12 cellular contexts compared by ENCODE assay signal in genomic region chr11:96331556-96332168, GRCh38. TPM values are rescaled to one million over a fixed set of nuclear protein-coding genes. Genes with fewer than 3 reads are reported as not detected.
A peak's percentile ranks its signal among the peaks of the same experiment; 100 is the strongest.
DNase-seq lines count a peak whose midpoint lies in the region; ATAC-seq and TF ChIP-seq lines count a peak whose summit lies in the region.
"Had no signal": no experiment of that assay in that cellular context is flagged by ENCODE, and none has a peak within 500 bp of the region (broad histone marks: within the 10 kb centered on the region; RNA-seq: fewer than 3 reads in every experiment).

No MANE protein-coding gene starts in this region.

- H3K9me3 Mint-ChIP-seq in activated CD8-positive, alpha-beta T cell treated with anti-CD3 and anti-CD28 coated beads for 36 hours, result no peaks in the 10 kb centered on the region
- H3K9me3 Mint-ChIP-seq in activated CD8-positive, alpha-beta T cell treated with anti-CD3 and anti-CD28 coated beads, Interleukin-2, amount 10 ng/mL, durations not matched to agents 7 days and 5 days (ENCODE audit: insufficient read depth), result no peaks in the 10 kb centered on the region
- no peaks in the 10 kb centered on the region for H3K9me3 Mint-ChIP-seq in WTC11
- H3K9me3 Mint-ChIP-seq in stimulated activated naive B cell treated with anti-CD40 and anti-IgM and Interleukin-4, amounts not matched to agents 10 μg/mL and 1 μg/mL and 100 μg/mL, for 72 hours, result peaks cover 0 to 1% of the 10 kb centered on the region in 2 donors

- no peak for ATAC-seq in activated CD8-positive, alpha-beta T cell treated with anti-CD3 and anti-CD28 coated beads for 36 hours
- ATAC-seq in activated CD8-positive, alpha-beta T cell treated with anti-CD3 and anti-CD28 coated beads, Interleukin-2, amount 10 ng/mL, durations not matched to agents 7 days and 5 days, result no peak
- ATAC-seq in WTC11, result no peak
- ATAC-seq in left lung, result peak; percentile 18
- ATAC-seq in stimulated activated naive B cell treated with anti-CD40 and anti-IgM and Interleukin-4, amounts not matched to agents 10 μg/mL and 1 μg/mL and 100 μg/mL, for 72 hours (replicated peaks), result peak; percentile 33 to 75

- H3K4me3 ChIP-seq in left lung, result no peak overlapping the region
- H3K4me3 ChIP-seq in H7 (ENCODE audit: insufficient read depth, low read depth, low read length), result no peak overlapping the region
- H3K4me3 ChIP-seq: thoracic aorta had no signal

- H3K27me3 Mint-ChIP-seq in activated CD8-positive, alpha-beta T cell treated with anti-CD3 and anti-CD28 coated beads for 36 hours, result no peaks in the 10 kb centered on the region
- H3K27me3 Mint-ChIP-seq in activated CD8-positive, alpha-beta T cell treated with anti-CD3 and anti-CD28 coated beads, Interleukin-2, amount 10 ng/mL, durations not matched to agents 7 days and 5 days (ENCODE audit: low read depth), result no peaks in the 10 kb centered on the region
- H3K27me3 Mint-ChIP-seq in WTC11 (ENCODE audit: low read depth), result no peaks in the 10 kb centered on the region
- H3K27me3 Mint-ChIP-seq in stimulated activated naive B cell treated with anti-CD40 and anti-IgM and Interleukin-4, amounts not matched to agents 10 μg/mL and 1 μg/mL and 100 μg/mL, for 72 hours, result no peaks in the 10 kb centered on the region

- no peak for TF ChIP-seq CTCF in activated CD8-positive, alpha-beta T cell treated with anti-CD3 and anti-CD28 coated beads for 36 hours (IDR thresholded peaks at IDR 0.05)
- no peak for TF ChIP-seq CTCF in WTC11 (IDR thresholded peaks at IDR 0.05)
- TF ChIP-seq CTCF in left lung (IDR thresholded peaks at IDR 0.05), result no peak

- H3K9me3 ChIP-seq in left lung, result no peaks in the 10 kb centered on the region
- H3K9me3 ChIP-seq: thoracic aorta had no signal

- POLR2A ChIA-PET in activated CD8-positive, alpha-beta T cell treated with anti-CD3 and anti-CD28 coated beads for 36 hours (lab: Charles Lee), result interaction anchor here (0.6 to 1.6 kb wide), 5 partner anchors 13 to 117 kb away, joined by 3 to 5 read pairs (median 3); no protein-coding TSS in a partner anchor
- POLR2A ChIA-PET in activated CD8-positive, alpha-beta T cell treated with anti-CD3 and anti-CD28 coated beads, Interleukin-2, amount 10 ng/mL, durations not matched to agents 7 days and 5 days (lab: Charles Lee), result interaction anchor here (0.6 to 0.7 kb wide), 2 partner anchors 16 to 37 kb away, joined by 3 to 5 read pairs; no protein-coding TSS in a partner anchor
- POLR2A ChIA-PET in WTC11 (lab: Charles Lee), result interaction anchor here (0.7 to 1.1 kb wide), 3 partner anchors 10 to 89 kb away, joined by 3 to 5 read pairs (median 3); partner anchors contain the start of gene MAML2

- no peaks in the 10 kb centered on the region for H3K36me3 ChIP-seq in left lung
- H3K36me3 ChIP-seq in H7 (replicated peaks; ENCODE audit: control insufficient read depth, insufficient read depth, low read length), result no peaks in the 10 kb centered on the region
- H3K36me3 ChIP-seq: thoracic aorta had no signal

- peak overlapping the region; percentile 57 for H3K27ac Mint-ChIP-seq in activated CD8-positive, alpha-beta T cell treated with anti-CD3 and anti-CD28 coated beads for 36 hours
- no peak overlapping the region for H3K27ac Mint-ChIP-seq in activated CD8-positive, alpha-beta T cell treated with anti-CD3 and anti-CD28 coated beads, Interleukin-2, amount 10 ng/mL, durations not matched to agents 7 days and 5 days
- H3K27ac Mint-ChIP-seq in WTC11, result peak overlapping the region; percentile 89
- no peak overlapping the region for H3K27ac Mint-ChIP-seq in stimulated activated naive B cell treated with anti-CD40 and anti-IgM and Interleukin-4, amounts not matched to agents 10 μg/mL and 1 μg/mL and 100 μg/mL, for 72 hours

- CTCF ChIA-PET in activated CD8-positive, alpha-beta T cell treated with anti-CD3 and anti-CD28 coated beads for 36 hours (lab: Charles Lee), result interaction anchor here (0.8 to 4.1 kb wide), 4 partner anchors 11 to 143 kb away, joined by 3 to 26 read pairs (median 3); partner anchors contain the start of gene MAML2
- CTCF ChIA-PET in activated CD8-positive, alpha-beta T cell treated with anti-CD3 and anti-CD28 coated beads, Interleukin-2, amount 10 ng/mL, durations not matched to agents 7 days and 5 days (lab: Charles Lee), result interaction anchor here (0.9 to 4.0 kb wide), 3 partner anchors 10 to 496 kb away, joined by 3 to 51 read pairs (median 4); partner anchors contain the start of gene MAML2
- CTCF ChIA-PET in WTC11 (lab: Charles Lee), result interaction anchor here (0.8 to 3.3 kb wide), 4 partner anchors 10 to 65 kb away, joined by 3 to 37 read pairs (median 3); partner anchors contain the start of gene MAML2

- peaks cover 76% of the 10 kb centered on the region for H3K4me1 Mint-ChIP-seq in activated CD8-positive, alpha-beta T cell treated with anti-CD3 and anti-CD28 coated beads for 36 hours (ENCODE audit: low read depth)
- H3K4me1 Mint-ChIP-seq in activated CD8-positive, alpha-beta T cell treated with anti-CD3 and anti-CD28 coated beads, Interleukin-2, amount 10 ng/mL, durations not matched to agents 7 days and 5 days (ENCODE audit: low read depth), result peaks cover 60% of the 10 kb centered on the region
- peaks cover 76% of the 10 kb centered on the region for H3K4me1 Mint-ChIP-seq in WTC11
- peaks cover 36 to 57% of the 10 kb centered on the region in 2 donors for H3K4me1 Mint-ChIP-seq in stimulated activated naive B cell treated with anti-CD40 and anti-IgM and Interleukin-4, amounts not matched to agents 10 μg/mL and 1 μg/mL and 100 μg/mL, for 72 hours

- intact Hi-C loops in activated CD8-positive, alpha-beta T cell treated with anti-CD3 and anti-CD28 coated beads for 36 hours (cut with micrococcal nuclease), result no loop called here
- intact Hi-C loops in left lung (cut with DNase I), result no loop called here

- DNase-seq in activated CD8-positive, alpha-beta T cell treated with anti-CD3 and anti-CD28 coated beads for 36 hours, result no peak
- DNase-seq in activated CD8-positive, alpha-beta T cell treated with anti-CD3 and anti-CD28 coated beads, Interleukin-2, amount 10 ng/mL, durations not matched to agents 7 days and 5 days, result no peak
- no peak for DNase-seq in WTC11 (ENCODE audit: low spot score)
- peak; percentile 65 to 75 for DNase-seq in left lung
- no peak for DNase-seq in stimulated activated naive B cell treated with anti-CD40 and anti-IgM and Interleukin-4, amounts not matched to agents 10 μg/mL and 1 μg/mL and 100 μg/mL, for 72 hours
- DNase-seq in H7, result no peak
- no peak for DNase-seq in NCI-H1417 treated with DMSO at 0.1 percent for 48 hours (lab: John Stamatoyannopoulos, UW)
- DNase-seq in NCI-H1105 treated with DMSO at 0.1 percent for 48 hours (lab: John Stamatoyannopoulos, UW), result no peak
- DNase-seq: effector CD4-positive, alpha-beta T cell; NCI-H187 treated with DMSO at 0.1 percent for 48 hours; stimulated activated CD4-positive, alpha-beta T cell treated with anti-CD3 and anti-CD28 coated beads, Interleukin-4, amount 100 ng/mL, for 4 hours had no signal

- H3K36me3 Mint-ChIP-seq in activated CD8-positive, alpha-beta T cell treated with anti-CD3 and anti-CD28 coated beads for 36 hours (ENCODE audit: low read depth), result peaks cover 44% of the 10 kb centered on the region
- peaks cover 43% of the 10 kb centered on the region for H3K36me3 Mint-ChIP-seq in activated CD8-positive, alpha-beta T cell treated with anti-CD3 and anti-CD28 coated beads, Interleukin-2, amount 10 ng/mL, durations not matched to agents 7 days and 5 days (ENCODE audit: low read depth)
- H3K36me3 Mint-ChIP-seq in WTC11, result 0 out of 2 replicates have a peak, but pooled peaks cover 3% of the 10 kb centered on the region
- peaks cover 10 to 22% of the 10 kb centered on the region in 2 donors for H3K36me3 Mint-ChIP-seq in stimulated activated naive B cell treated with anti-CD40 and anti-IgM and Interleukin-4, amounts not matched to agents 10 μg/mL and 1 μg/mL and 100 μg/mL, for 72 hours

- H3K27me3 ChIP-seq in left lung (no peaks in the 10 kb centered on the region), H7 (ENCODE audit: control insufficient read depth, insufficient read depth, low read length) (no peaks in the 10 kb centered on the region)

- H3K27ac ChIP-seq in left lung, result peak overlapping the region; percentile 42 to 45

- H3K4me3 Mint-ChIP-seq in activated CD8-positive, alpha-beta T cell treated with anti-CD3 and anti-CD28 coated beads for 36 hours, result no peak overlapping the region
- H3K4me3 Mint-ChIP-seq in activated CD8-positive, alpha-beta T cell treated with anti-CD3 and anti-CD28 coated beads, Interleukin-2, amount 10 ng/mL, durations not matched to agents 7 days and 5 days, result no peak overlapping the region
- no peak overlapping the region; the same call in 1 of the 2 replicates for H3K4me3 Mint-ChIP-seq in WTC11
- no peak overlapping the region for H3K4me3 Mint-ChIP-seq in stimulated activated naive B cell treated with anti-CD40 and anti-IgM and Interleukin-4, amounts not matched to agents 10 μg/mL and 1 μg/mL and 100 μg/mL, for 72 hours

- peaks cover 55 to 83% of the 10 kb centered on the region in 2 donors for H3K4me1 ChIP-seq in left lung

TF ChIP-seq in WTC11, 78 proteins besides CTCF, POLR2A, EP300 and RAD21 (continues in another document):
- TF ChIP-seq SMAD3 (CRISPR knock-in tag; IDR thresholded peaks at IDR 0.05; ENCODE audit: borderline replicate concordance) (no peak), NFE2L1 (CRISPR knock-in tag; IDR thresholded peaks at IDR 0.05) (no peak)

RNA-seq across cellular contexts. Expression of gene MAML2, which starts 11.3 kb away (rescaled TPM):
- total RNA-seq in activated CD8-positive, alpha-beta T cell treated with anti-CD3 and anti-CD28 coated beads for 36 hours, result 10 to 100 TPM; 11.8 to 12.5 TPM
- total RNA-seq in activated CD8-positive, alpha-beta T cell treated with anti-CD3 and anti-CD28 coated beads, Interleukin-2, amount 10 ng/mL, durations not matched to agents 7 days and 5 days, result 10 to 100 TPM; 14.7 to 15.5 TPM
- total RNA-seq in WTC11 (2021), result 5.1 to 8.1 TPM (median 5.2 TPM) in 3 replicates
- 10 to 100 TPM; 18.7 to 24.7 TPM for total RNA-seq in left lung
- total RNA-seq in H7 (2014; rRNA removed; shearing (Covaris generic)), result 3.6 and 5.8 TPM in 2 replicates

RNA-seq across cellular contexts. Expression of gene CCDC82, which starts 58.0 kb away (rescaled TPM):
- 10 to 100 TPM; 25.3 to 27.0 TPM for total RNA-seq in activated CD8-positive, alpha-beta T cell treated with anti-CD3 and anti-CD28 coated beads for 36 hours
- total RNA-seq in activated CD8-positive, alpha-beta T cell treated with anti-CD3 and anti-CD28 coated beads, Interleukin-2, amount 10 ng/mL, durations not matched to agents 7 days and 5 days, result 10 to 100 TPM; 35.7 to 37.5 TPM
- total RNA-seq in WTC11 (2021) (15.0 to 16.3 TPM (median 15.3 TPM) in 3 replicates), left lung (10 to 100 TPM; 18.1 to 27.7 TPM)
- total RNA-seq in H7 (2014; rRNA removed; shearing (Covaris generic)), result 7.4 and 10.0 TPM in 2 replicates

RNA-seq across cellular contexts. Expression of gene JRKL, which starts 58.2 kb away (rescaled TPM):
- 10 to 100 TPM; 13.3 to 13.5 TPM for total RNA-seq in activated CD8-positive, alpha-beta T cell treated with anti-CD3 and anti-CD28 coated beads for 36 hours
- total RNA-seq in activated CD8-positive, alpha-beta T cell treated with anti-CD3 and anti-CD28 coated beads, Interleukin-2, amount 10 ng/mL, durations not matched to agents 7 days and 5 days, result 10 to 100 TPM in 1 of 2 experiments, 1 to 10 TPM in 1; 9.4 to 10.3 TPM
- total RNA-seq in WTC11 (2021) (5.0 to 6.1 TPM (median 5.7 TPM) in 3 replicates), left lung (10 to 100 TPM; 10.4 to 13.0 TPM)
- total RNA-seq in H7 (2014; rRNA removed; shearing (Covaris generic)), result 3.8 TPM in 2 replicates

Comparison
In these comparisons a context has a peak if more than half of its experiments do, and no peak if none do; other contexts are left out.
1. H3K27ac Mint-ChIP-seq: peak in activated CD8-positive, alpha-beta T cell treated with anti-CD3 and anti-CD28 coated beads for 36 hours (single experiment) and WTC11 (single experiment); none in activated CD8-positive, alpha-beta T cell treated with anti-CD3 and anti-CD28 coated beads, Interleukin-2, amount 10 ng/mL, durations not matched to agents 7 days and 5 days (single experiment) and stimulated activated naive B cell treated with anti-CD40 and anti-IgM and Interleukin-4, amounts not matched to agents 10 μg/mL and 1 μg/mL and 100 μg/mL, for 72 hours (single experiment).
2. ATAC-seq: peak in left lung (single experiment) and stimulated activated naive B cell treated with anti-CD40 and anti-IgM and Interleukin-4, amounts not matched to agents 10 μg/mL and 1 μg/mL and 100 μg/mL, for 72 hours (2 of 2); none in activated CD8-positive, alpha-beta T cell treated with anti-CD3 and anti-CD28 coated beads for 36 hours (single experiment), activated CD8-positive, alpha-beta T cell treated with anti-CD3 and anti-CD28 coated beads, Interleukin-2, amount 10 ng/mL, durations not matched to agents 7 days and 5 days (single experiment) and WTC11 (single experiment).
3. DNase-seq: peak in left lung (2 of 2); none in activated CD8-positive, alpha-beta T cell treated with anti-CD3 and anti-CD28 coated beads for 36 hours (single experiment), activated CD8-positive, alpha-beta T cell treated with anti-CD3 and anti-CD28 coated beads, Interleukin-2, amount 10 ng/mL, durations not matched to agents 7 days and 5 days (single experiment), WTC11 (single experiment), stimulated activated naive B cell treated with anti-CD40 and anti-IgM and Interleukin-4, amounts not matched to agents 10 μg/mL and 1 μg/mL and 100 μg/mL, for 72 hours (single experiment), H7 (single experiment), NCI-H1417 treated with DMSO at 0.1 percent for 48 hours (single experiment) and NCI-H1105 treated with DMSO at 0.1 percent for 48 hours (single experiment).